ENCODE assay signal across 1 cellular context in the genomic region with DNA sequence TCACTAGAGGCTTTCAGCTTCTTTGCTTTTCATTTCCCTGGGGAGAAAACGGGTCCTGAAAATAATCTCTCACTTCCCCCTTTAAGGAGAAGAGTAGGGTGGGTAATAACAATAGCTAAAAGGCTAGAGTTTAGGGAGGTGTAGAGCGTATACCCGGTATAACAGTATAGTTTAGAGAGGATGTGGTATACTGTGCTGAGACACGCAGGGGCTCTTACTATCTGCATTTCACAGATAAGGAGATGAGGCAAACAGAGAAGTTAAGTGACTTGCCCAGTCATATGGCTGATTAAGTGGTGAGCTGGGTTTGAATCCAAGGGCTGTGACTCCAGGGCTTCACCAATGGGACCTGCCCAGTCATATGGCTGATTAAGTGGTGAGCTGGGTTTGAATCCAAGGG.
TF ChIP-seq lines count a peak whose summit lies in the region.

No MANE protein-coding gene starts in this region.

TF ChIP-seq in K562, 482 proteins besides CTCF, POLR2A, EP300 and RAD21 (continued from another document and continues in another):
- TF ChIP-seq, protein P1, sequence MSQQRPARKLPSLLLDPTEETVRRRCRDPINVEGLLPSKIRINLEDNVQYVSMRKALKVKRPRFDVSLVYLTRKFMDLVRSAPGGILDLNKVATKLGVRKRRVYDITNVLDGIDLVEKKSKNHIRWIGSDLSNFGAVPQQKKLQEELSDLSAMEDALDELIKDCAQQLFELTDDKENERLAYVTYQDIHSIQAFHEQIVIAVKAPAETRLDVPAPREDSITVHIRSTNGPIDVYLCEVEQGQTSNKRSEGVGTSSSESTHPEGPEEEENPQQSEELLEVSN (IDR thresholded peaks at IDR 0.05; ENCODE audit: borderline replicate concordance in 1 of 2, extremely low read depth in 1 of 2, insufficient read depth in 1 of 2, insufficient read length in 1 of 2, low read depth in 1 of 2, low read length in 1 of 2, poor library complexity in 1 of 2, severe bottlenecking in 1 of 2): no peak
- TF ChIP-seq ZNF384 (IDR thresholded peaks at IDR 0.05; ENCODE audit: low read depth, low read length) (no peak), XRCC4 (IDR thresholded peaks at IDR 0.05; ENCODE audit: extremely low read depth, insufficient read depth, insufficient read length) (no peak), KAT2B (IDR thresholded peaks at IDR 0.05; ENCODE audit: low read depth, low read length) (no peak), SIRT6 (IDR thresholded peaks at IDR 0.05; ENCODE audit: low read depth, low read length) (no peak), ZNF133 (CRISPR knock-in tag; IDR thresholded peaks at IDR 0.05) (no peak), CHD4 (IDR thresholded peaks at IDR 0.05; ENCODE audit: insufficient read depth, insufficient replicate concordance, low read depth, low read length, poor library complexity, severe bottlenecking) (no peak), YBX1 (IDR thresholded peaks at IDR 0.05) (no peak), PHTF2 (CRISPR knock-in tag; IDR thresholded peaks at IDR 0.05) (no peak), ZNF445 (CRISPR knock-in tag; IDR thresholded peaks at IDR 0.05; ENCODE audit: low read depth) (no peak), SNRNP70 (optimal IDR thresholded peaks at IDR 0.05; ENCODE audit: low read depth, low read length) (no peak), ZNF785 (CRISPR knock-in tag; IDR thresholded peaks at IDR 0.05) (no peak), SP1 (CRISPR knock-in tag; IDR thresholded peaks at IDR 0.05) (no peak), ZC3H4 (CRISPR knock-in tag; IDR thresholded peaks at IDR 0.05; ENCODE audit: borderline replicate concordance) (no peak), BDP1 (IDR thresholded peaks at IDR 0.05; ENCODE audit: insufficient read depth, insufficient read length) (no peak), FUS (optimal IDR thresholded peaks at IDR 0.05; ENCODE audit: low read depth, low read length) (no peak), U2AF2 (optimal IDR thresholded peaks at IDR 0.05; ENCODE audit: low read depth, low read length) (no peak), ETV6 (IDR thresholded peaks at IDR 0.05; ENCODE audit: borderline replicate concordance in 1 of 2, low read depth in 2 of 2, low read length in 1 of 2) (no peak), ETV6 (CRISPR knock-in tag; IDR thresholded peaks at IDR 0.05; ENCODE audit: borderline replicate concordance) (no peak), ZSCAN32 (CRISPR knock-in tag; IDR thresholded peaks at IDR 0.05) (no peak), PYGO2 (tag; IDR thresholded peaks at IDR 0.05) (no peak), ZNF444 (CRISPR knock-in tag; IDR thresholded peaks at IDR 0.05) (no peak), BACH1 (tag; IDR thresholded peaks at IDR 0.05) (no peak), GABPB1 (CRISPR knock-in tag; IDR thresholded peaks at IDR 0.05) (no peak), TEAD2 (tag; IDR thresholded peaks at IDR 0.05) (no peak), NELFE (IDR thresholded peaks at IDR 0.05; ENCODE audit: insufficient read depth, insufficient read length) (no peak)
- TF ChIP-seq, protein P2, sequence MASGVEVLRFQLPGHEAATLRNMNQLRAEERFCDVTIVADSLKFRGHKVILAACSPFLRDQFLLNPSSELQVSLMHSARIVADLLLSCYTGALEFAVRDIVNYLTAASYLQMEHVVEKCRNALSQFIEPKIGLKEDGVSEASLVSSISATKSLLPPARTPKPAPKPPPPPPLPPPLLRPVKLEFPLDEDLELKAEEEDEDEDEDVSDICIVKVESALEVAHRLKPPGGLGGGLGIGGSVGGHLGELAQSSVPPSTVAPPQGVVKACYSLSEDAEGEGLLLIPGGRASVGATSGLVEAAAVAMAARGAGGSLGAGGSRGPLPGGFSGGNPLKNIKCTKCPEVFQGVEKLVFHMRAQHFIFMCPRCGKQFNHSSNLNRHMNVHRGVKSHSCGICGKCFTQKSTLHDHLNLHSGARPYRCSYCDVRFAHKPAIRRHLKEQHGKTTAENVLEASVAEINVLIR (CRISPR knock-in tag; IDR thresholded peaks at IDR 0.05): no peak
- TF ChIP-seq, protein P3, sequence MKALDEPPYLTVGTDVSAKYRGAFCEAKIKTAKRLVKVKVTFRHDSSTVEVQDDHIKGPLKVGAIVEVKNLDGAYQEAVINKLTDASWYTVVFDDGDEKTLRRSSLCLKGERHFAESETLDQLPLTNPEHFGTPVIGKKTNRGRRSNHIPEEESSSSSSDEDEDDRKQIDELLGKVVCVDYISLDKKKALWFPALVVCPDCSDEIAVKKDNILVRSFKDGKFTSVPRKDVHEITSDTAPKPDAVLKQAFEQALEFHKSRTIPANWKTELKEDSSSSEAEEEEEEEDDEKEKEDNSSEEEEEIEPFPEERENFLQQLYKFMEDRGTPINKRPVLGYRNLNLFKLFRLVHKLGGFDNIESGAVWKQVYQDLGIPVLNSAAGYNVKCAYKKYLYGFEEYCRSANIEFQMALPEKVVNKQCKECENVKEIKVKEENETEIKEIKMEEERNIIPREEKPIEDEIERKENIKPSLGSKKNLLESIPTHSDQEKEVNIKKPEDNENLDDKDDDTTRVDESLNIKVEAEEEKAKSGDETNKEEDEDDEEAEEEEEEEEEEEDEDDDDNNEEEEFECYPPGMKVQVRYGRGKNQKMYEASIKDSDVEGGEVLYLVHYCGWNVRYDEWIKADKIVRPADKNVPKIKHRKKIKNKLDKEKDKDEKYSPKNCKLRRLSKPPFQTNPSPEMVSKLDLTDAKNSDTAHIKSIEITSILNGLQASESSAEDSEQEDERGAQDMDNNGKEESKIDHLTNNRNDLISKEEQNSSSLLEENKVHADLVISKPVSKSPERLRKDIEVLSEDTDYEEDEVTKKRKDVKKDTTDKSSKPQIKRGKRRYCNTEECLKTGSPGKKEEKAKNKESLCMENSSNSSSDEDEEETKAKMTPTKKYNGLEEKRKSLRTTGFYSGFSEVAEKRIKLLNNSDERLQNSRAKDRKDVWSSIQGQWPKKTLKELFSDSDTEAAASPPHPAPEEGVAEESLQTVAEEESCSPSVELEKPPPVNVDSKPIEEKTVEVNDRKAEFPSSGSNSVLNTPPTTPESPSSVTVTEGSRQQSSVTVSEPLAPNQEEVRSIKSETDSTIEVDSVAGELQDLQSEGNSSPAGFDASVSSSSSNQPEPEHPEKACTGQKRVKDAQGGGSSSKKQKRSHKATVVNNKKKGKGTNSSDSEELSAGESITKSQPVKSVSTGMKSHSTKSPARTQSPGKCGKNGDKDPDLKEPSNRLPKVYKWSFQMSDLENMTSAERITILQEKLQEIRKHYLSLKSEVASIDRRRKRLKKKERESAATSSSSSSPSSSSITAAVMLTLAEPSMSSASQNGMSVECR (CRISPR knock-in tag; IDR thresholded peaks at IDR 0.05): no peak
- TF ChIP-seq, protein P4, sequence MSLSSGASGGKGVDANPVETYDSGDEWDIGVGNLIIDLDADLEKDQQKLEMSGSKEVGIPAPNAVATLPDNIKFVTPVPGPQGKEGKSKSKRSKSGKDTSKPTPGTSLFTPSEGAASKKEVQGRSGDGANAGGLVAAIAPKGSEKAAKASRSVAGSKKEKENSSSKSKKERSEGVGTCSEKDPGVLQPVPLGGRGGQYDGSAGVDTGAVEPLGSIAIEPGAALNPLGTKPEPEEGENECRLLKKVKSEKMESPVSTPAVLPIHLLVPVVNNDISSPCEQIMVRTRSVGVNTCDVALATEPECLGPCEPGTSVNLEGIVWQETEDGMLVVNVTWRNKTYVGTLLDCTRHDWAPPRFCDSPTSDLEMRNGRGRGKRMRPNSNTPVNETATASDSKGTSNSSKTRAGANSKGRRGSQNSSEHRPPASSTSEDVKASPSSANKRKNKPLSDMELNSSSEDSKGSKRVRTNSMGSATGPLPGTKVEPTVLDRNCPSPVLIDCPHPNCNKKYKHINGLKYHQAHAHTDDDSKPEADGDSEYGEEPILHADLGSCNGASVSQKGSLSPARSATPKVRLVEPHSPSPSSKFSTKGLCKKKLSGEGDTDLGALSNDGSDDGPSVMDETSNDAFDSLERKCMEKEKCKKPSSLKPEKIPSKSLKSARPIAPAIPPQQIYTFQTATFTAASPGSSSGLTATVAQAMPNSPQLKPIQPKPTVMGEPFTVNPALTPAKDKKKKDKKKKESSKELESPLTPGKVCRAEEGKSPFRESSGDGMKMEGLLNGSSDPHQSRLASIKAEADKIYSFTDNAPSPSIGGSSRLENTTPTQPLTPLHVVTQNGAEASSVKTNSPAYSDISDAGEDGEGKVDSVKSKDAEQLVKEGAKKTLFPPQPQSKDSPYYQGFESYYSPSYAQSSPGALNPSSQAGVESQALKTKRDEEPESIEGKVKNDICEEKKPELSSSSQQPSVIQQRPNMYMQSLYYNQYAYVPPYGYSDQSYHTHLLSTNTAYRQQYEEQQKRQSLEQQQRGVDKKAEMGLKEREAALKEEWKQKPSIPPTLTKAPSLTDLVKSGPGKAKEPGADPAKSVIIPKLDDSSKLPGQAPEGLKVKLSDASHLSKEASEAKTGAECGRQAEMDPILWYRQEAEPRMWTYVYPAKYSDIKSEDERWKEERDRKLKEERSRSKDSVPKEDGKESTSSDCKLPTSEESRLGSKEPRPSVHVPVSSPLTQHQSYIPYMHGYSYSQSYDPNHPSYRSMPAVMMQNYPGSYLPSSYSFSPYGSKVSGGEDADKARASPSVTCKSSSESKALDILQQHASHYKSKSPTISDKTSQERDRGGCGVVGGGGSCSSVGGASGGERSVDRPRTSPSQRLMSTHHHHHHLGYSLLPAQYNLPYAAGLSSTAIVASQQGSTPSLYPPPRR (CRISPR knock-in tag; IDR thresholded peaks at IDR 0.05; ENCODE audit: borderline replicate concordance): no peak
- TF ChIP-seq, protein P5, sequence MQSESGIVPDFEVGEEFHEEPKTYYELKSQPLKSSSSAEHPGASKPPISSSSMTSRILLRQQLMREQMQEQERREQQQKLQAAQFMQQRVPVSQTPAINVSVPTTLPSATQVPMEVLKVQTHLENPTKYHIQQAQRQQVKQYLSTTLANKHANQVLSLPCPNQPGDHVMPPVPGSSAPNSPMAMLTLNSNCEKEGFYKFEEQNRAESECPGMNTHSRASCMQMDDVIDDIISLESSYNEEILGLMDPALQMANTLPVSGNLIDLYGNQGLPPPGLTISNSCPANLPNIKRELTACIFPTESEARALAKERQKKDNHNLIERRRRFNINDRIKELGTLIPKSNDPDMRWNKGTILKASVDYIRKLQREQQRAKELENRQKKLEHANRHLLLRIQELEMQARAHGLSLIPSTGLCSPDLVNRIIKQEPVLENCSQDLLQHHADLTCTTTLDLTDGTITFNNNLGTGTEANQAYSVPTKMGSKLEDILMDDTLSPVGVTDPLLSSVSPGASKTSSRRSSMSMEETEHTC (IDR thresholded peaks at IDR 0.05): no peak
- TF ChIP-seq, protein P6, sequence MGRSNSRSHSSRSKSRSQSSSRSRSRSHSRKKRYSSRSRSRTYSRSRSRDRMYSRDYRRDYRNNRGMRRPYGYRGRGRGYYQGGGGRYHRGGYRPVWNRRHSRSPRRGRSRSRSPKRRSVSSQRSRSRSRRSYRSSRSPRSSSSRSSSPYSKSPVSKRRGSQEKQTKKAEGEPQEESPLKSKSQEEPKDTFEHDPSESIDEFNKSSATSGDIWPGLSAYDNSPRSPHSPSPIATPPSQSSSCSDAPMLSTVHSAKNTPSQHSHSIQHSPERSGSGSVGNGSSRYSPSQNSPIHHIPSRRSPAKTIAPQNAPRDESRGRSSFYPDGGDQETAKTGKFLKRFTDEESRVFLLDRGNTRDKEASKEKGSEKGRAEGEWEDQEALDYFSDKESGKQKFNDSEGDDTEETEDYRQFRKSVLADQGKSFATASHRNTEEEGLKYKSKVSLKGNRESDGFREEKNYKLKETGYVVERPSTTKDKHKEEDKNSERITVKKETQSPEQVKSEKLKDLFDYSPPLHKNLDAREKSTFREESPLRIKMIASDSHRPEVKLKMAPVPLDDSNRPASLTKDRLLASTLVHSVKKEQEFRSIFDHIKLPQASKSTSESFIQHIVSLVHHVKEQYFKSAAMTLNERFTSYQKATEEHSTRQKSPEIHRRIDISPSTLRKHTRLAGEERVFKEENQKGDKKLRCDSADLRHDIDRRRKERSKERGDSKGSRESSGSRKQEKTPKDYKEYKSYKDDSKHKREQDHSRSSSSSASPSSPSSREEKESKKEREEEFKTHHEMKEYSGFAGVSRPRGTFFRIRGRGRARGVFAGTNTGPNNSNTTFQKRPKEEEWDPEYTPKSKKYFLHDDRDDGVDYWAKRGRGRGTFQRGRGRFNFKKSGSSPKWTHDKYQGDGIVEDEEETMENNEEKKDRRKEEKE (IDR thresholded peaks at IDR 0.05; ENCODE audit: borderline replicate concordance in 1 of 2, control insufficient read depth in 1 of 2, low read depth in 2 of 2, low read length in 1 of 2): no peak
- TF ChIP-seq, protein P7, sequence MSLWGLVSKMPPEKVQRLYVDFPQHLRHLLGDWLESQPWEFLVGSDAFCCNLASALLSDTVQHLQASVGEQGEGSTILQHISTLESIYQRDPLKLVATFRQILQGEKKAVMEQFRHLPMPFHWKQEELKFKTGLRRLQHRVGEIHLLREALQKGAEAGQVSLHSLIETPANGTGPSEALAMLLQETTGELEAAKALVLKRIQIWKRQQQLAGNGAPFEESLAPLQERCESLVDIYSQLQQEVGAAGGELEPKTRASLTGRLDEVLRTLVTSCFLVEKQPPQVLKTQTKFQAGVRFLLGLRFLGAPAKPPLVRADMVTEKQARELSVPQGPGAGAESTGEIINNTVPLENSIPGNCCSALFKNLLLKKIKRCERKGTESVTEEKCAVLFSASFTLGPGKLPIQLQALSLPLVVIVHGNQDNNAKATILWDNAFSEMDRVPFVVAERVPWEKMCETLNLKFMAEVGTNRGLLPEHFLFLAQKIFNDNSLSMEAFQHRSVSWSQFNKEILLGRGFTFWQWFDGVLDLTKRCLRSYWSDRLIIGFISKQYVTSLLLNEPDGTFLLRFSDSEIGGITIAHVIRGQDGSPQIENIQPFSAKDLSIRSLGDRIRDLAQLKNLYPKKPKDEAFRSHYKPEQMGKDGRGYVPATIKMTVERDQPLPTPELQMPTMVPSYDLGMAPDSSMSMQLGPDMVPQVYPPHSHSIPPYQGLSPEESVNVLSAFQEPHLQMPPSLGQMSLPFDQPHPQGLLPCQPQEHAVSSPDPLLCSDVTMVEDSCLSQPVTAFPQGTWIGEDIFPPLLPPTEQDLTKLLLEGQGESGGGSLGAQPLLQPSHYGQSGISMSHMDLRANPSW (CRISPR knock-in tag; IDR thresholded peaks at IDR 0.05): no peak
- TF ChIP-seq, protein P8, sequence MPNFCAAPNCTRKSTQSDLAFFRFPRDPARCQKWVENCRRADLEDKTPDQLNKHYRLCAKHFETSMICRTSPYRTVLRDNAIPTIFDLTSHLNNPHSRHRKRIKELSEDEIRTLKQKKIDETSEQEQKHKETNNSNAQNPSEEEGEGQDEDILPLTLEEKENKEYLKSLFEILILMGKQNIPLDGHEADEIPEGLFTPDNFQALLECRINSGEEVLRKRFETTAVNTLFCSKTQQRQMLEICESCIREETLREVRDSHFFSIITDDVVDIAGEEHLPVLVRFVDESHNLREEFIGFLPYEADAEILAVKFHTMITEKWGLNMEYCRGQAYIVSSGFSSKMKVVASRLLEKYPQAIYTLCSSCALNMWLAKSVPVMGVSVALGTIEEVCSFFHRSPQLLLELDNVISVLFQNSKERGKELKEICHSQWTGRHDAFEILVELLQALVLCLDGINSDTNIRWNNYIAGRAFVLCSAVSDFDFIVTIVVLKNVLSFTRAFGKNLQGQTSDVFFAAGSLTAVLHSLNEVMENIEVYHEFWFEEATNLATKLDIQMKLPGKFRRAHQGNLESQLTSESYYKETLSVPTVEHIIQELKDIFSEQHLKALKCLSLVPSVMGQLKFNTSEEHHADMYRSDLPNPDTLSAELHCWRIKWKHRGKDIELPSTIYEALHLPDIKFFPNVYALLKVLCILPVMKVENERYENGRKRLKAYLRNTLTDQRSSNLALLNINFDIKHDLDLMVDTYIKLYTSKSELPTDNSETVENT (CRISPR knock-in tag; IDR thresholded peaks at IDR 0.05): no peak
